Comparison of ENCODE assay signal across 8 cellular contexts in the genomic region with DNA sequence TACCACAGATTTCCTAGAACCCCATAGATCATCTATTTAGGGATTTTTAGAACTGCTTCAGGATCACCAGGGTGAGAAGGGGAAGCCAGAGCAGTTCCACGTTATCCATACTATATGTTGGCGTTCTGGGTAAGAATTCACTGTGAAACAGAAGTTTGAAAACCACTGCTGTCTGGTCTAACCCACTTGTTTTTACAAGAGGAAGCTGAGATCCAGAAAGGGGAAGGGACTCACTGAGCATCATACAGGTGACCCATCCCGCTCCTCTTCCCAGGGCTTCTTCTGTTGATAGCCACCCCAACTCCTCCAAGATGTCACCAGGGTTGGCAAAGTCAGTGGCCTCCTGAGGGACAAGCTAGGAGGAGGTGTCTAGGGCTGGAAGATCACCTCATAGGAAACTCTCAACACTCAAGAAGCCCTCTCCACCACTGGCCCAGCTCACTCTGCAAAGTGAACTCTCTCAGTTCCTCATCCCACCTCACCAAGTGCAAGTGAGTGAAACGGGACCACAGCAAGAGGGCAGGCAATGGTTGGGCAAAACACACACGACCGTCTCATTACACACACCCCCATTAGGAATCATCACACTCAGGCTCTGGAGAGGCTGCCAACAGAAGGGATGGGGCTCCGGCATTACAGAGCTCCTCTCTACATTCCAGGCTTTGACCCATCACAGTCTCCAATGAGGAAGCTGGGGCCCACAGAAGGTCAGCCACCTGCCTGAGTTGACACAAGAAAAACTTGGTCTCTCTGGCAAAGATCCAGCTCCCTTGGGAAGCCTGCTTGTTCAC. TPM values are rescaled to one million over a fixed set of nuclear protein-coding genes. Genes with fewer than 3 reads are reported as not detected.
A peak's percentile ranks its signal among the peaks of the same experiment; 100 is the strongest.
DNase-seq lines count a peak whose midpoint lies in the region; ATAC-seq and FAIRE-seq lines count a peak whose summit lies in the region.

No MANE protein-coding gene starts in this region.

- FAIRE-seq in frontal cortex (lab: Jason Lieb, UNC) = no peak

- CTCF ChIA-PET in CD4-positive, alpha-beta memory T cell (lab: Charles Lee; ENCODE audit: partially characterized antibody) = interaction anchor here (0.7 to 5.6 kb wide), 9 partner anchors 10 to 435 kb away, joined by 3 to 91 read pairs (median 9); no protein-coding TSS in a partner anchor

- no peak overlapping the region for H3K14ac ChIP-seq in mesenchymal stem cell (ENCODE audit: low read length in 2 of 2)

- no peak overlapping the region for H3K4me3 ChIP-seq in CD4-positive, alpha-beta memory T cell (ENCODE audit: low read length in 2 of 2)
- no peak overlapping the region for H3K4me3 ChIP-seq in mesenchymal stem cell (ENCODE audit: insufficient read depth in 1 of 2, low read depth in 1 of 2, low read length in 2 of 2)

- no peak overlapping the region for H4K8ac ChIP-seq in mesenchymal stem cell (ENCODE audit: low read length)

- H3K27me3 Mint-ChIP-seq in CD4-positive, alpha-beta memory T cell = peaks cover 6 to 8% of the 10 kb centered on the region in 2 donors
- no peaks in the 10 kb centered on the region for H3K27me3 Mint-ChIP-seq in memory B cell

- H3K27me3 ChIP-seq in CD4-positive, alpha-beta memory T cell (ENCODE audit: insufficient read depth, low read length) = no peaks in the 10 kb centered on the region
- peaks cover 19 to 74% of the 10 kb centered on the region in 2 experiments for H3K27me3 ChIP-seq in mesenchymal stem cell (ENCODE audit: control insufficient read depth in 1 of 2, insufficient read depth in 1 of 2, low read length in 2 of 2)

- no peak overlapping the region for H3K4me2 ChIP-seq in mesenchymal stem cell (ENCODE audit: low read length, poor library complexity, severe bottlenecking)

- H3K4me1 ChIP-seq in CD4-positive, alpha-beta memory T cell (ENCODE audit: insufficient read depth, low read length) = peaks cover 12% of the 10 kb centered on the region
- peaks cover 19% of the 10 kb centered on the region for H3K4me1 ChIP-seq in mesenchymal stem cell (ENCODE audit: control insufficient read depth, insufficient read depth, low read depth, low read length)

- H3K23ac ChIP-seq in mesenchymal stem cell (ENCODE audit: low read length in 2 of 2) = no peak overlapping the region

- 86% methylated on average over 6 of the region's 7 CpGs for WGBS in mesenchymal stem cell

- H3K79me1 ChIP-seq in mesenchymal stem cell (replicated peaks; ENCODE audit: low read length, poor library complexity, severe bottlenecking) = no peaks in the 10 kb centered on the region

- POLR2A ChIA-PET in CD4-positive, alpha-beta memory T cell (lab: Charles Lee; ENCODE audit: partially characterized antibody) = interaction anchor here (1.1 to 2.7 kb wide), 3 partner anchors 34 to 293 kb away, joined by 4 to 17 read pairs (median 9); no protein-coding TSS in a partner anchor

- H2BK5ac ChIP-seq in mesenchymal stem cell (ENCODE audit: low read depth, low read length, poor library complexity, severe bottlenecking) = no peak overlapping the region

- H3K18ac ChIP-seq in mesenchymal stem cell (ENCODE audit: low read depth in 1 of 2, low read length in 2 of 2) = no peak overlapping the region

- no peak overlapping the region for H3K4ac ChIP-seq in mesenchymal stem cell (ENCODE audit: low read depth in 1 of 2, low read length in 2 of 2)

- ATAC-seq in GM19397 (IDR thresholded peaks at IDR 0.05; ENCODE audit: unreplicated experiment) (peak; percentile 46), memory B cell (ENCODE audit: low read depth) (peak; percentile 74), GM19467 (IDR thresholded peaks at IDR 0.05; ENCODE audit: unreplicated experiment) (no peak)

- H3K9ac ChIP-seq in mesenchymal stem cell (ENCODE audit: low read length) = no peak overlapping the region

- intact Hi-C loops in CD4-positive, alpha-beta memory T cell (cut with micrococcal nuclease) = no loop called here

- H3K4me3 Mint-ChIP-seq in CD4-positive, alpha-beta memory T cell = peak overlapping the region in 7 of 8 donors; percentile 13 to 72 (median 40)
- H3K4me3 Mint-ChIP-seq in memory B cell = peak overlapping the region; percentile 74

- no peak for DNase-seq in CD4-positive, alpha-beta memory T cell
- peak; percentile 8 for DNase-seq in NCI-H510A treated with DMSO at 0.1 percent for 48 hours (lab: John Stamatoyannopoulos, UW)
- DNase-seq in memory B cell (ENCODE audit: low spot score in 2 of 2) = peak; percentile 51 to 56
- DNase-seq in cerebellar nuclear complex (lab: John Stamatoyannopoulos, UW) = no peak
- DNase-seq in frontal cortex (ENCODE audit: low spot score in 2 of 2) = no peak
- no peak for DNase-seq in mesenchymal stem cell

- peak overlapping the region in 2 of 7 donors; percentile 42 to 76 for H3K27ac Mint-ChIP-seq in CD4-positive, alpha-beta memory T cell
- peak overlapping the region; percentile 60 for H3K27ac Mint-ChIP-seq in memory B cell

- peaks cover 4 to 10% (median 5%) of the 10 kb centered on the region in 4 donors for H3K4me1 Mint-ChIP-seq in CD4-positive, alpha-beta memory T cell
- H3K4me1 Mint-ChIP-seq in memory B cell = peaks cover 36% of the 10 kb centered on the region

- no peak overlapping the region for H3K27ac ChIP-seq in CD4-positive, alpha-beta memory T cell (ENCODE audit: low read depth, low read length)
- H3K27ac ChIP-seq in mesenchymal stem cell (ENCODE audit: low read length, poor library complexity, severe bottlenecking) = no peak overlapping the region

- H3K9me3 Mint-ChIP-seq in CD4-positive, alpha-beta memory T cell = no peaks in the 10 kb centered on the region
- H3K9me3 Mint-ChIP-seq in memory B cell = no peaks in the 10 kb centered on the region

- no peak overlapping the region for H2BK12ac ChIP-seq in mesenchymal stem cell (ENCODE audit: low read length in 2 of 2)

- no peaks in the 10 kb centered on the region for H3K9me3 ChIP-seq in CD4-positive, alpha-beta memory T cell (ENCODE audit: control insufficient read depth in 1 of 2, low read length in 2 of 2)
- H3K9me3 ChIP-seq in mesenchymal stem cell (ENCODE audit: control insufficient read depth, low read length) = no peaks in the 10 kb centered on the region

- no peaks in the 10 kb centered on the region for H3K36me3 Mint-ChIP-seq in CD4-positive, alpha-beta memory T cell
- peaks cover 3% of the 10 kb centered on the region for H3K36me3 Mint-ChIP-seq in memory B cell

- H4K91ac ChIP-seq in mesenchymal stem cell (ENCODE audit: low read length) = no peak overlapping the region

- no peak overlapping the region for H2BK15ac ChIP-seq in mesenchymal stem cell (ENCODE audit: low read depth, poor library complexity, severe bottlenecking)

- H2AK5ac ChIP-seq in mesenchymal stem cell (ENCODE audit: low read length, severe bottlenecking) = no peak overlapping the region

- no peaks in the 10 kb centered on the region for H3K36me3 ChIP-seq in CD4-positive, alpha-beta memory T cell (ENCODE audit: insufficient read depth, low read length)
- H3K36me3 ChIP-seq in mesenchymal stem cell (ENCODE audit: control insufficient read depth in 1 of 2, insufficient read depth in 2 of 2, low read depth in 1 of 2, low read length in 2 of 2) = peaks cover 0 to 3% of the 10 kb centered on the region in 2 experiments

- H2BK120ac ChIP-seq in mesenchymal stem cell (ENCODE audit: low read depth, low read length) = no peak overlapping the region

- H2AFZ ChIP-seq in mesenchymal stem cell (ENCODE audit: low read depth, low read length) = no peak overlapping the region

RNA-seq across cellular contexts. Expression of gene DAPK2, which starts 1.8 kb away (rescaled TPM):
- total RNA-seq in CD4-positive, alpha-beta memory T cell = 1 to 10 TPM; 2.3 to 2.9 TPM
- polyA plus RNA-seq in CD4-positive, alpha-beta memory T cell = under 1 TPM in 1 of 2 donors, not detected in 1; 0.93 TPM
- total RNA-seq in frontal cortex = 0.82 TPM
- 0.10 TPM for polyA plus RNA-seq in mesenchymal stem cell (2013, experiment 1 of 2)
- 0.12 TPM for polyA plus RNA-seq in mesenchymal stem cell (2013, experiment 2 of 2)

RNA-seq across cellular contexts. Expression of gene CIAO2A, which starts 49.1 kb away (rescaled TPM):
- 10 to 100 TPM; 35.0 to 36.4 TPM for total RNA-seq in CD4-positive, alpha-beta memory T cell
- 100 to 1,000 TPM in 1 of 2 donors, 10 to 100 TPM in 1; 70.0 to 134 TPM for polyA plus RNA-seq in CD4-positive, alpha-beta memory T cell
- total RNA-seq in frontal cortex = 44.8 TPM
- polyA plus RNA-seq in mesenchymal stem cell (2013, experiment 1 of 2) = 65.4 TPM
- 92.1 TPM for polyA plus RNA-seq in mesenchymal stem cell (2013, experiment 2 of 2)

RNA-seq across cellular contexts. Expression of gene SNX1, which starts 51.3 kb away (rescaled TPM):
- total RNA-seq in CD4-positive, alpha-beta memory T cell = 100 to 1,000 TPM; 147 to 155 TPM
- 10 to 100 TPM; 58.3 to 73.6 TPM for polyA plus RNA-seq in CD4-positive, alpha-beta memory T cell
- 26.5 TPM for total RNA-seq in frontal cortex
- polyA plus RNA-seq in mesenchymal stem cell (2013, experiment 1 of 2) = 65.3 TPM
- 56.2 TPM for polyA plus RNA-seq in mesenchymal stem cell (2013, experiment 2 of 2)

Comparison
In these comparisons a context has a peak if more than half of its experiments do, and no peak if none do; other contexts are left out.
1. DNase-seq: peak in NCI-H510A treated with DMSO at 0.1 percent for 48 hours (single experiment) and memory B cell (2 of 2); none in CD4-positive, alpha-beta memory T cell (0 of 5), cerebellar nuclear complex (0 of 2), frontal cortex (0 of 2) and mesenchymal stem cell (single experiment).